Comparison of ENCODE assay signal across 9 cellular contexts in the genomic region with DNA sequence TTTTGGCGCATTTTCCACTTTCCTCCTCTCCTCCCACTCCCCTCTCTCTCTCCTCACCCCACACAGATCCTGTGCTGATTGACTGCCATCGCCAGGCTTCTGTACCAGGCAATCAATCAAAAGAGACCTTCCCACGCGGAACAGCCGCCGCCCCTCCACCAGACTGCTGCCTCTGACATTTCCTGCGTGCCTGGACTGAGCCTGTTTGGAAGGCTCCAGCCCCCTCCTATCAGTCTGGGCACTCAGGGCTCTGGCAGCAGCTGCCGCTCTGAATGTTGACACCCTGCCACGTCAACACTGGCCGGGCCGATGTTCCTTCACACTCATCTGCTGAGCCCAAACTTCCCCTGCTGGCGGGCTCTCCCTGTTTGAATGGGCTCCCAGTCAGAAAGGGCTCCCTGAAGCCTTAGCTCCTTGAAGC.
DNase-seq lines count a peak whose midpoint lies in the region; TF ChIP-seq lines count a peak whose summit lies in the region.
"Had no signal": no experiment of that assay in that cellular context is flagged by ENCODE, and none has a peak within 500 bp of the region (broad histone marks: within the 10 kb centered on the region; RNA-seq: fewer than 3 reads in every experiment).

No MANE protein-coding gene starts in this region.

- peaks cover 6% of the 10 kb centered on the region for H3K4me1 Mint-ChIP-seq in glutamatergic neuron (ENCODE audit: low read depth, unreplicated experiment)

- no peak overlapping the region for H3K27ac ChIP-seq in prostate gland

- no peaks in the 10 kb centered on the region for H3K36me3 ChIP-seq in prostate gland

- no peak for TF ChIP-seq CTCF in glutamatergic neuron (IDR thresholded peaks at IDR 0.05; ENCODE audit: partially characterized antibody, unreplicated experiment)
- no peak for TF ChIP-seq CTCF in prostate gland (IDR thresholded peaks at IDR 0.05)

- H3K4me3 Mint-ChIP-seq in glutamatergic neuron (ENCODE audit: unreplicated experiment) = no peak overlapping the region
- H3K4me3 Mint-ChIP-seq: activated T-cell treated with anti-CD3 and anti-CD28 coated beads, Interleukin-2, amount 50 U/mL, for 72 hours had no signal

- no peaks in the 10 kb centered on the region for H3K36me3 Mint-ChIP-seq in glutamatergic neuron (ENCODE audit: unreplicated experiment)

- H3K9me3 Mint-ChIP-seq in glutamatergic neuron (ENCODE audit: unreplicated experiment) = peaks cover 5% of the 10 kb centered on the region
- H3K9me3 Mint-ChIP-seq: activated T-cell treated with anti-CD3 and anti-CD28 coated beads, Interleukin-2, amount 50 U/mL, for 72 hours had no signal

- DNase-seq in GM04504 (ENCODE audit: low read depth) = peak; percentile 32
- peak; percentile 82 for DNase-seq in NCI-H69 (lab: John Stamatoyannopoulos, UW)
- DNase-seq in glutamatergic neuron = peak; percentile 17
- DNase-seq in prostate gland (ENCODE audit: low spot score) = peak; percentile 40
- no peak for DNase-seq in GM19240 (ENCODE audit: insufficient read length, low spot score)
- no peak for DNase-seq in glomerular visceral epithelial cell (ENCODE audit: extremely low spot score)
- no peak for DNase-seq in NOMO-1 treated with DMSO at 0.1 percent for 48 hours (lab: John Stamatoyannopoulos, UW; ENCODE audit: unreplicated experiment)
- no peak for DNase-seq in NAMALWA (ENCODE audit: low spot score)
- DNase-seq: activated T-cell treated with anti-CD3 and anti-CD28 coated beads, Interleukin-2, amount 50 U/mL, for 72 hours had no signal

- H3K4me3 ChIP-seq in prostate gland = no peak overlapping the region

- H3K27me3 Mint-ChIP-seq in glutamatergic neuron (ENCODE audit: unreplicated experiment) = peaks cover 3% of the 10 kb centered on the region

- no peak for TF ChIP-seq POLR2A in prostate gland (IDR thresholded peaks at IDR 0.05)

- 11% methylated on average over 12 of the region's 12 CpGs for WGBS in prostate gland

- H3K4me1 ChIP-seq in prostate gland (replicated peaks) = no peaks in the 10 kb centered on the region

- H3K27ac Mint-ChIP-seq in glutamatergic neuron (ENCODE audit: unreplicated experiment) = no peak overlapping the region
- H3K27ac Mint-ChIP-seq: activated T-cell treated with anti-CD3 and anti-CD28 coated beads, Interleukin-2, amount 50 U/mL, for 72 hours had no signal

- H3K27me3 ChIP-seq in prostate gland (replicated peaks; ENCODE audit: insufficient read depth) = no peaks in the 10 kb centered on the region

- H3K9me3 ChIP-seq in prostate gland = no peaks in the 10 kb centered on the region

- intact Hi-C loops in prostate gland (cut with DNase I) = no loop called here

Comparison
In these comparisons a context has a peak if more than half of its experiments do, and no peak if none do; other contexts are left out.
1. DNase-seq: peak in GM04504 (single experiment), NCI-H69 (single experiment), glutamatergic neuron (single experiment) and prostate gland (single experiment); none in GM19240 (single experiment), glomerular visceral epithelial cell (single experiment), NOMO-1 treated with DMSO at 0.1 percent for 48 hours (single experiment) and NAMALWA (single experiment).